In genomic region chr2:219615036-219615435, GRCh38 we compare ENCODE assay signal across 34 cellular contexts. TPM values are rescaled to one million over a fixed set of nuclear protein-coding genes. Genes with fewer than 3 reads are reported as not detected.
"Had no signal": no experiment of that assay in that cellular context is flagged by ENCODE, and none has a peak within 500 bp of the region (broad histone marks: within the 10 kb centered on the region; RNA-seq: fewer than 3 reads in every experiment).

No MANE protein-coding gene starts in this region.

- H3K27ac ChIP-seq: hepatocyte, neutrophil, ovary, right lobe of liver, stomach, testis, thyroid gland, transverse colon, upper lobe of left lung, vagina had no signal

- H3K9me3 ChIP-seq: mucosa of descending colon, neutrophil, ovary, right atrium auricular region, right lobe of liver, stomach, testis, thyroid gland, transverse colon, upper lobe of left lung, vagina had no signal

- ATAC-seq: left lobe of liver; mucosa of descending colon; naive thymus-derived CD4-positive, alpha-beta T cell; natural killer cell treated with Interleukin-12 subunit alpha and Interleukin-12 subunit beta and Interleukin-15 and Interleukin-18, amount 100 ng/mL, for 72 hours; right lobe of liver; stimulated activated naive B cell treated with anti-CD40 and anti-IgM and Interleukin-4, amounts not matched to agents 10 μg/mL and 1 μg/mL and 100 μg/mL, for 72 hours; stimulated activated naive CD8-positive, alpha-beta T cell treated with anti-CD3 and anti-CD28 coated beads, Interleukin-15, Interleukin-2, amounts not matched to agents 100 U/mL and 50 U/mL, for 24 hours had no signal

- H3K36me3 ChIP-seq: ovary had no signal

- H3K9me3 Mint-ChIP-seq: naive thymus-derived CD4-positive, alpha-beta T cell; natural killer cell treated with Interleukin-12 subunit alpha and Interleukin-12 subunit beta and Interleukin-15 and Interleukin-18, amount 100 ng/mL, for 72 hours; neural crest cell; stimulated activated naive B cell treated with anti-CD40 and anti-IgM and Interleukin-4, amounts not matched to agents 10 μg/mL and 1 μg/mL and 100 μg/mL, for 72 hours had no signal

- H3K27me3 ChIP-seq: hepatocyte, neutrophil, ovary, right atrium auricular region, right lobe of liver, stomach, testis, thyroid gland, transverse colon, upper lobe of left lung, vagina had no signal

- H3K4me1 Mint-ChIP-seq: neural crest cell had no signal

- H3K4me3 ChIP-seq: hepatocyte, lung, mucosa of descending colon, ovary, right atrium auricular region, right lobe of liver, smooth muscle cell, stomach, testis, thyroid gland, transverse colon, upper lobe of left lung, vagina had no signal

- H3K4me3 Mint-ChIP-seq: natural killer cell treated with Interleukin-12 subunit alpha and Interleukin-12 subunit beta and Interleukin-15 and Interleukin-18, amount 100 ng/mL, for 72 hours; neural crest cell; stimulated activated naive B cell treated with anti-CD40 and anti-IgM and Interleukin-4, amounts not matched to agents 10 μg/mL and 1 μg/mL and 100 μg/mL, for 72 hours had no signal

- H3K4me1 ChIP-seq: right lobe of liver, stomach, thyroid gland, transverse colon, upper lobe of left lung, vagina had no signal

- H3K27me3 Mint-ChIP-seq: naive thymus-derived CD4-positive, alpha-beta T cell; natural killer cell treated with Interleukin-12 subunit alpha and Interleukin-12 subunit beta and Interleukin-15 and Interleukin-18, amount 100 ng/mL, for 72 hours; progenitor cell of endocrine pancreas; stimulated activated naive B cell treated with anti-CD40 and anti-IgM and Interleukin-4, amounts not matched to agents 10 μg/mL and 1 μg/mL and 100 μg/mL, for 72 hours had no signal

- H3K27ac Mint-ChIP-seq: natural killer cell treated with Interleukin-12 subunit alpha and Interleukin-12 subunit beta and Interleukin-15 and Interleukin-18, amount 100 ng/mL, for 72 hours; progenitor cell of endocrine pancreas; stimulated activated naive B cell treated with anti-CD40 and anti-IgM and Interleukin-4, amounts not matched to agents 10 μg/mL and 1 μg/mL and 100 μg/mL, for 72 hours had no signal

- DNase-seq: islet precursor cell; kidney glomerular epithelial cell; left cardiac atrium; mesendoderm; midbrain; mucosa of descending colon; naive thymus-derived CD4-positive, alpha-beta T cell; occipital lobe; right lobe of liver; stimulated activated CD4-positive, alpha-beta T cell treated with anti-CD3 and anti-CD28 coated beads, Interleukin-12 subunit alpha, Interleukin-12 subunit beta, amount 100 ng/mL, for 4 hours; stimulated activated CD4-positive, alpha-beta T cell treated with anti-CD3 and anti-CD28 coated beads, Interleukin-15, amount 100 ng/mL, for 24 hours; stimulated activated CD4-positive, alpha-beta T cell treated with anti-CD3 and anti-CD28 coated beads, Interleukin-2, amount 100 ng/mL, for 24 hours; stimulated activated CD4-positive, alpha-beta T cell treated with anti-CD3 and anti-CD28 coated beads, Interleukin-4, amount 100 ng/mL, for 1 hour; stimulated activated naive B cell treated with anti-CD40 and anti-IgM and Interleukin-4, amounts not matched to agents 10 μg/mL and 1 μg/mL and 100 μg/mL, for 72 hours; stimulated activated naive CD8-positive, alpha-beta T cell treated with anti-CD3 and anti-CD28 coated beads, Interleukin-15, Interleukin-2, amounts not matched to agents 100 U/mL and 50 U/mL, for 24 hours; stomach; testis; transverse colon; upper lobe of left lung had no signal

RNA-seq across cellular contexts. Expression of gene SLC4A3, which starts 12.4 kb away (rescaled TPM):
- total RNA-seq: natural killer cell treated with Interleukin-12 subunit alpha and Interleukin-12 subunit beta and Interleukin-15 and Interleukin-18, amount 100 ng/mL, for 72 hours had no signal
- polyA plus RNA-seq: naive thymus-derived CD4-positive, alpha-beta T cell had no signal

RNA-seq across cellular contexts. Expression of gene INHA, which starts 42.9 kb away (rescaled TPM):
- total RNA-seq: natural killer cell treated with Interleukin-12 subunit alpha and Interleukin-12 subunit beta and Interleukin-15 and Interleukin-18, amount 100 ng/mL, for 72 hours; neural crest cell; occipital lobe; pulmonary artery endothelial cell; right lobe of liver; skeletal muscle tissue; transverse colon; urinary bladder had no signal
- polyA plus RNA-seq: naive thymus-derived CD4-positive, alpha-beta T cell had no signal

RNA-seq across cellular contexts. Expression of gene OBSL1, which starts 43.7 kb away (rescaled TPM):
- polyA plus RNA-seq: naive thymus-derived CD4-positive, alpha-beta T cell had no signal
